30 cellular contexts compared by ENCODE assay signal in the genomic region with DNA sequence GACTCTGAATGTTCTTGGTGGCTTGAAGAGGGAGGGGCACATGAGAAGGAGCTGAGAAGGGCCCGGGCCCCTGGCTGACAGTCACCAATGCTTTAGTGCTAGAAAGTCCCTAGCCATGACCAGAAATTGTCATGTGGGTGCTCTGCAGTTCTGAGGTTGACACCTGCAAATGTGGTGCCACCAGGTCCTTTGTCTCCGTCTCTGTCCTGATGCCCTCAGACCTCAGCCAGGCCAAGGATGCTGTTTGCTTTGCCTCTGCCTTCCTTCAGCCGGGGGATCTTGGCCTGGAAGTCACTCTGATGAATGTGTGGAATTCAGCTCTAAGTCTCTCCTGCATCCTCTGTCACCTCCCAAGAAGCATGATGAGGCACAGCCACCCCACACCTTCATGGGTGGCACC.
"Had no signal": no experiment of that assay in that cellular context is flagged by ENCODE, and none has a peak within 500 bp of the region (broad histone marks: within the 10 kb centered on the region; RNA-seq: fewer than 3 reads in every experiment).

No MANE protein-coding gene starts in this region.

- H3K4me1 ChIP-seq: adrenal gland, body of pancreas, left lung, lower lobe of right lung, prostate gland, sigmoid colon had no signal

- DNase-seq: activated B cell treated with CpG ODN at 0.5 μM for 24 hours; activated CD4-positive, alpha-beta T cell treated with anti-CD3 and anti-CD28 coated beads, Interleukin-2, amount 50 U/mL, for 1 hour; activated effector memory CD4-positive, alpha-beta T cell treated with anti-CD3 and anti-CD28 coated beads, Interleukin-2, amount 50 U/mL, for 16 hours; activated naive CD4-positive, alpha-beta T cell treated with anti-CD3 and anti-CD28 coated beads for 36 hours; activated naive CD8-positive, alpha-beta T cell treated with anti-CD3 and anti-CD28 coated beads for 36 hours; activated T-cell treated with anti-CD3 and anti-CD28 coated beads, Interleukin-2, amount 50 U/mL, for 72 hours; body of pancreas; effector memory CD8-positive, alpha-beta T cell; foreskin fibroblast; heart right ventricle; kidney glomerular epithelial cell; left lung; lower lobe of right lung; mesenchymal stem cell; ovary; retina; sigmoid colon; small intestine; stimulated activated naive CD4-positive, alpha-beta T cell treated with Interleukin-2 at 50 U/mL for 16 hours; T-helper 1 cell; trophoblast cell had no signal

- H3K27ac Mint-ChIP-seq: activated B cell treated with CpG ODN at 0.5 μM for 24 hours; activated naive CD4-positive, alpha-beta T cell treated with anti-CD3 and anti-CD28 coated beads for 36 hours; activated naive CD8-positive, alpha-beta T cell treated with anti-CD3 and anti-CD28 coated beads for 36 hours; activated T-cell treated with anti-CD3 and anti-CD28 coated beads, Interleukin-2, amount 50 U/mL, for 72 hours; effector memory CD8-positive, alpha-beta T cell; T-helper 2 cell treated with Interferon-gamma antibody and Interleukin-4, amounts not matched to agents 5 μg/mL and 100 μg/mL, for 36 hours had no signal

- ATAC-seq: activated T-cell treated with anti-CD3 and anti-CD28 coated beads, Interleukin-2, amount 50 U/mL, for 72 hours; body of pancreas; effector memory CD8-positive, alpha-beta T cell; esophagus mucosa; heart right ventricle; left lung; lower lobe of right lung had no signal

- H3K4me3 ChIP-seq: adrenal gland, body of pancreas, cardiac muscle cell, coronary artery, dorsolateral prefrontal cortex, heart right ventricle, left lung, lower lobe of right lung, ovary, prostate gland, sigmoid colon, thoracic aorta had no signal

- H3K4me3 Mint-ChIP-seq: activated B cell treated with CpG ODN at 0.5 μM for 24 hours; activated naive CD4-positive, alpha-beta T cell treated with anti-CD3 and anti-CD28 coated beads for 36 hours; activated naive CD8-positive, alpha-beta T cell treated with anti-CD3 and anti-CD28 coated beads for 36 hours; activated T-cell treated with anti-CD3 and anti-CD28 coated beads, Interleukin-2, amount 50 U/mL, for 72 hours; effector memory CD8-positive, alpha-beta T cell; nephron; T-helper 2 cell treated with Interferon-gamma antibody and Interleukin-4, amounts not matched to agents 5 μg/mL and 100 μg/mL, for 36 hours had no signal

- H3K36me3 Mint-ChIP-seq: activated naive CD8-positive, alpha-beta T cell treated with anti-CD3 and anti-CD28 coated beads for 36 hours had no signal

- H3K27ac ChIP-seq: adrenal gland, body of pancreas, cardiac muscle cell, coronary artery, dorsolateral prefrontal cortex, heart right ventricle, left lung, lower lobe of right lung, ovary, prostate gland, sigmoid colon, thoracic aorta had no signal

- H3K27me3 ChIP-seq: body of pancreas, cardiac muscle cell, left lung, ovary, sigmoid colon had no signal

- H3K36me3 ChIP-seq: adrenal gland, cardiac muscle cell, heart right ventricle, left lung, lower lobe of right lung, ovary, prostate gland, sigmoid colon, thoracic aorta had no signal

- H3K9me3 ChIP-seq: adrenal gland, body of pancreas, left lung, lower lobe of right lung, ovary, prostate gland, sigmoid colon, thoracic aorta had no signal

- H3K9me3 Mint-ChIP-seq: activated B cell treated with CpG ODN at 0.5 μM for 24 hours; activated naive CD4-positive, alpha-beta T cell treated with anti-CD3 and anti-CD28 coated beads for 36 hours; activated naive CD8-positive, alpha-beta T cell treated with anti-CD3 and anti-CD28 coated beads for 36 hours; effector memory CD8-positive, alpha-beta T cell; T-helper 2 cell treated with Interferon-gamma antibody and Interleukin-4, amounts not matched to agents 5 μg/mL and 100 μg/mL, for 36 hours had no signal
